ENCODE assay signal across 1 cellular context in the genomic region with DNA sequence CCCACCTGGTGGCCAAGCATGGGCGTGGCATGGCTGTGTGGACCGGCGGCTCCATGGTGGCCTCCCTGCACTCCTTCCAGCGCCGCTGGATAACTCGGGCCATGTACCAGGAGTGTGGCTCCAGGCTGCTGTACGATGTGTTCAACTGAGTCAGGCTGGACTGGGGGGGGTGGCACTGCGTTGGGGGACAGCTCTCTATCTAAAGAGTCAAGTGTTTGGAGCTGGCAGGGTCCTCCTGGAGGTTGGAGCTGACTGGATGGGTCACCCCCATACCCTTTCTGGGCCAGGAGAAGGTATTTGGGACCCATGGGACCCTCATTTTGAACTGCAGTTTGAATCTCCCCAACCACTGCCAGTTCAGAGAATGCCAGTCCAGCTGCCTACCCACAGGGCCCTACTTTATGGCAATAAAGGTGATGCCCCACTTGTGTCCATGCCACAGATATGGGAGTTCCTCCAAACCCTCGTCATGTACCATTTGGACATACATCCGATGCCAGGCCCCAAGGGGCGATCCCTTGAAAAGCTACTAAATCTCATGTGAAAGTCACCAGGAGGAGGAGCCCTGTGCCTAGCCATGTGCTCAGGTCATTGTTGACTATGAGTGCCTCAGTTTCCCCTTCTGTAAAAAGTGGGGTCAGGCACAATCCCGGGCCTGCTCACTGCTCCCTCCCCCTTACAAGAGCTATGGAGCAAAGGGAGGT.
A peak's percentile ranks its signal among the peaks of the same experiment; 100 is the strongest.
TF ChIP-seq lines count a peak whose summit lies in the region.

No MANE protein-coding gene starts in this region.

TF ChIP-seq in H1, 55 proteins besides CTCF, POLR2A, EP300 and RAD21:
- TF ChIP-seq GABPA (IDR thresholded peaks at IDR 0.05; ENCODE audit: borderline replicate concordance, insufficient read depth, low read length) (no peak), CREB1 (IDR thresholded peaks at IDR 0.05) (0 out of 2 replicates have a peak, but pooled peaks have one; percentile 36), YY1 (IDR thresholded peaks at IDR 0.05; ENCODE audit: low read depth, low read length) (0 out of 2 replicates have a peak, but pooled peaks have one; percentile 64), ZNF274 (IDR thresholded peaks at IDR 0.05; ENCODE audit: borderline replicate concordance, extremely low read depth, low read length) (no peak)
